Comparison of ENCODE assay signal across 18 cellular contexts in genomic region chr2:10238991-10239485, GRCh38.
"Had no signal": no experiment of that assay in that cellular context is flagged by ENCODE, and none has a peak within 500 bp of the region (broad histone marks: within the 10 kb centered on the region; RNA-seq: fewer than 3 reads in every experiment).

No MANE protein-coding gene starts in this region.

- H3K4me1 ChIP-seq: foreskin keratinocyte had no signal

- ATAC-seq: stimulated activated memory B cell treated with anti-CD40 and anti-IgM and Interleukin-4, amounts not matched to agents 10 μg/mL and 1 μg/mL and 100 μg/mL, for 72 hours had no signal

- H3K4me3 Mint-ChIP-seq: activated naive CD8-positive, alpha-beta T cell; nephron; stimulated activated memory B cell treated with anti-CD40 and anti-IgM and Interleukin-4, amounts not matched to agents 10 μg/mL and 1 μg/mL and 100 μg/mL, for 72 hours had no signal

- H3K36me3 Mint-ChIP-seq: activated naive CD8-positive, alpha-beta T cell; stimulated activated memory B cell treated with anti-CD40 and anti-IgM and Interleukin-4, amounts not matched to agents 10 μg/mL and 1 μg/mL and 100 μg/mL, for 72 hours had no signal

- H3K4me3 ChIP-seq: cardiac muscle cell, dorsolateral prefrontal cortex, lung, smooth muscle cell, testis had no signal

- H3K36me3 ChIP-seq: cardiac muscle cell had no signal

- H3K27me3 Mint-ChIP-seq: activated naive CD8-positive, alpha-beta T cell; stimulated activated memory B cell treated with anti-CD40 and anti-IgM and Interleukin-4, amounts not matched to agents 10 μg/mL and 1 μg/mL and 100 μg/mL, for 72 hours had no signal

- H3K27me3 ChIP-seq: cardiac muscle cell, dorsolateral prefrontal cortex, testis had no signal

- H3K27ac Mint-ChIP-seq: activated naive CD8-positive, alpha-beta T cell; nephron; progenitor cell of endocrine pancreas; stimulated activated memory B cell treated with anti-CD40 and anti-IgM and Interleukin-4, amounts not matched to agents 10 μg/mL and 1 μg/mL and 100 μg/mL, for 72 hours had no signal

- H3K27ac ChIP-seq: cardiac muscle cell, dorsolateral prefrontal cortex, foreskin keratinocyte, testis had no signal

- H3K9me3 ChIP-seq: testis had no signal

- H3K4me1 Mint-ChIP-seq: nephron; stimulated activated memory B cell treated with anti-CD40 and anti-IgM and Interleukin-4, amounts not matched to agents 10 μg/mL and 1 μg/mL and 100 μg/mL, for 72 hours had no signal

- H3K9me3 Mint-ChIP-seq: nephron; stimulated activated memory B cell treated with anti-CD40 and anti-IgM and Interleukin-4, amounts not matched to agents 10 μg/mL and 1 μg/mL and 100 μg/mL, for 72 hours had no signal

- DNase-seq: activated CD4-positive, alpha-beta T cell treated with anti-CD3 and anti-CD28 coated beads for 48 hours; activated CD4-positive, CD25-positive, alpha-beta regulatory T cell; activated gamma-delta T cell; amniotic stem cell; foreskin keratinocyte; kidney glomerular epithelial cell; occipital lobe; stimulated activated CD4-positive, alpha-beta T cell treated with anti-CD3 and anti-CD28 coated beads, Interleukin-4, amount 100 ng/mL, for 4 hours; T-helper 9 cell had no signal

- H3K4me2 ChIP-seq: smooth muscle cell had no signal
